Comparison of ENCODE assay signal across 21 cellular contexts in the genomic region with DNA sequence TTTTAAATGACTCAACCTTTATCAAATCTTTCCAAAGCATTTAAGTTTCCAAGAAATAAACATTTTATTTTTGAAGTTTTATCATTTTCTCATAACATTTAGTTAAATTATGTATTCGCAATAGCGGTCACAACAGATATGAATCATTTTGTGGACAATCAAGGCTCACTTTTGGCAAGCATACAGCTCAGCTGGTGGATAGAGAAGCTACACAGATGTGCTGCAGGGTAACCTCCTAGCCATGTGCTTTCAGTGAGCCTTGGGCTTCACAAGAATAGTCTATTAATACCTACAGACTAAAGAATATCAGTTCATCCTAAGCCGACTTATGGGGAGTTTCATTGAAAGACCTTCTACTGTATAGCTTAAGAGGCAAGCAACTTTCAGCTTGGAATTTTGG.
A peak's percentile ranks its signal among the peaks of the same experiment; 100 is the strongest.
DNase-seq lines count a peak whose midpoint lies in the region; ATAC-seq, FAIRE-seq and TF ChIP-seq lines count a peak whose summit lies in the region.
"Had no signal": no experiment of that assay in that cellular context is flagged by ENCODE, and none has a peak within 500 bp of the region (broad histone marks: within the 10 kb centered on the region; RNA-seq: fewer than 3 reads in every experiment).

No MANE protein-coding gene starts in this region.

- SMC1A ChIA-PET in GM12878 (lab: Charles Lee; ENCODE audit: uncharacterized antibody, unreplicated experiment) = no interaction called here

- no peak for ATAC-seq in GM12878
- no peak for ATAC-seq in HG03378 (IDR thresholded peaks at IDR 0.05; ENCODE audit: unreplicated experiment)
- ATAC-seq: GM23338, HCT116 had no signal

- POLR2A ChIA-PET in GM12878 (lab: Charles Lee) = no interaction called here

- H4K20me1 ChIP-seq in GM12878 (ENCODE audit: control insufficient read depth, insufficient read depth) = no peaks in the 10 kb centered on the region
- H4K20me1 ChIP-seq: BLaER1 treated with 17β-estradiol and CSF1 and Interleukin-3, amounts not matched to agents 10 nM and 100 nM had no signal

- FAIRE-seq in GM12878 (lab: Jason Lieb, UNC) = peak; percentile 49
- FAIRE-seq: G401.6, GM12891, GM18507 had no signal

- CTCF ChIA-PET in GM12878 (lab: Yijun Ruan, JAX) = interaction anchor here (0.6 to 1.8 kb wide), 3 partner anchors 12 to 292 kb away, joined by 3 to 8 read pairs (median 3); no protein-coding TSS in a partner anchor

- intact Hi-C loops in GM12878 (cut with micrococcal nuclease; ENCODE audit: unreplicated experiment) = no loop called here

- RAD21 ChIA-PET in GM12878 (lab: Charles Lee; ENCODE audit: unreplicated experiment) = no interaction called here

- H3K4me2 ChIP-seq in GM12878 (ENCODE audit: control insufficient read depth, insufficient read depth) = no peak overlapping the region
- H3K4me2 ChIP-seq: BLaER1 treated with 17β-estradiol and CSF1 and Interleukin-3, amounts not matched to agents 10 nM and 100 nM; GM23338 had no signal

- no peaks in the 10 kb centered on the region for H3K4me1 Mint-ChIP-seq in immature natural killer cell
- H3K4me1 Mint-ChIP-seq: CD14-positive monocyte, GM23338 had no signal

- no peaks in the 10 kb centered on the region for H3K9me3 ChIP-seq in GM12878 (replicated peaks; ENCODE audit: control insufficient read depth, insufficient read depth, low read length)
- H3K9me3 ChIP-seq: BE2C; BLaER1 treated with 17β-estradiol and CSF1 and Interleukin-3, amounts not matched to agents 10 nM and 100 nM; Caco-2 had no signal

- no peaks in the 10 kb centered on the region for H3K4me1 ChIP-seq in GM12878 (ENCODE audit: control insufficient read depth, insufficient read depth, low read length)
- H3K4me1 ChIP-seq: BE2C; BLaER1 treated with 17β-estradiol and CSF1 and Interleukin-3, amounts not matched to agents 10 nM and 100 nM had no signal

- peaks cover 19 to 44% (median 20%) of the 10 kb centered on the region in 3 donors for H3K36me3 Mint-ChIP-seq in immature natural killer cell

- H2AFZ ChIP-seq in GM12878 (ENCODE audit: control insufficient read depth, low read depth, low read length) = no peak overlapping the region
- H2AFZ ChIP-seq: GM23338 had no signal

- H3K27me3 Mint-ChIP-seq in immature natural killer cell (ENCODE audit: low read depth in 3 of 3) = peaks cover 0 to 2% (median 0%) of the 10 kb centered on the region in 3 donors
- H3K27me3 Mint-ChIP-seq: CD4-positive, alpha-beta T cell had no signal

- H3K27ac Mint-ChIP-seq in immature natural killer cell = no peak overlapping the region
- H3K27ac Mint-ChIP-seq: CD14-positive monocyte; CD4-positive, alpha-beta T cell; GM23338; H9 had no signal

- H3K9ac ChIP-seq in GM12878 (ENCODE audit: control insufficient read depth, insufficient read depth, low read length) = no peak overlapping the region
- H3K9ac ChIP-seq: BLaER1 treated with 17β-estradiol and CSF1 and Interleukin-3, amounts not matched to agents 10 nM and 100 nM had no signal

- in situ Hi-C loops in GM12878 (cut with MboI) = no loop called here

- DNase-seq in GM04504 (ENCODE audit: low read depth) = peak; percentile 17
- DNase-seq in GM12878 (ENCODE audit: low read depth, low spot score) = no peak
- DNase-seq in fibroblast of villous mesenchyme (ENCODE audit: low read depth) = peak; percentile 24
- DNase-seq in immature natural killer cell = no peak
- no peak for DNase-seq in HUDEP-2 (lab: John Stamatoyannopoulos, UW; ENCODE audit: unreplicated experiment in 76 of 76)
- no peak for DNase-seq in MV-4-11 (lab: John Stamatoyannopoulos, UW)
- DNase-seq: AML-193; BE2C; Caco-2; CD4-positive, alpha-beta T cell; DMS153; DND-41; H9 had no signal

- no peak overlapping the region for H3K27ac ChIP-seq in GM12878 (ENCODE audit: control insufficient read depth, insufficient read depth)
- H3K27ac ChIP-seq: BLaER1 treated with 17β-estradiol and CSF1 and Interleukin-3, amounts not matched to agents 10 nM and 100 nM had no signal

- TF ChIP-seq CTCF in GM12878 (IDR thresholded peaks at IDR 0.05 in 2 of 3, conservative IDR thresholded peaks at IDR 0.05 in 1 of 3; ENCODE audit: control insufficient read depth in 2 of 3, extremely low read depth in 1 of 3, insufficient read depth in 1 of 3, low read depth in 3 of 3, low read length in 3 of 3) = no peak
- no peak for TF ChIP-seq CTCF in fibroblast of villous mesenchyme (IDR thresholded peaks at IDR 0.05; ENCODE audit: insufficient read depth, low read depth, low read length)

- H3K4me3 ChIP-seq in GM12878 = no peak overlapping the region
- H3K4me3 ChIP-seq in fibroblast of villous mesenchyme (ENCODE audit: low read depth, low read length) = no peak overlapping the region
- H3K4me3 ChIP-seq: BLaER1 treated with 17β-estradiol and CSF1 and Interleukin-3, amounts not matched to agents 10 nM and 100 nM; GM23338 had no signal

- TF ChIP-seq RAD21 in GM12878 (IDR thresholded peaks at IDR 0.05; ENCODE audit: insufficient read depth, low read depth, low read length) = no peak

- H3K36me3 ChIP-seq in GM12878 (ENCODE audit: control insufficient read depth in 2 of 2, insufficient read depth in 2 of 2, low read length in 1 of 2) = peaks cover 0 to 4% of the 10 kb centered on the region in 2 experiments; a peak in 3 of 4 replicates
- H3K36me3 ChIP-seq: BE2C had no signal

- no peak for TF ChIP-seq EP300 in GM12878 (IDR thresholded peaks at IDR 0.05; ENCODE audit: borderline replicate concordance in 1 of 2, control insufficient read depth in 1 of 2, low read depth in 2 of 2, low read length in 2 of 2)

- WGBS in GM12878 (ENCODE audit: insufficient coverage, insufficient replicate concordance, low lambda C conversion rate, missing lambda C conversion rate) = 100% methylated on average over 3 of the region's 3 CpGs

- no peaks in the 10 kb centered on the region for H3K9me3 Mint-ChIP-seq in immature natural killer cell
- H3K9me3 Mint-ChIP-seq: CD14-positive monocyte; CD4-positive, alpha-beta T cell; GM23338; H9 had no signal

- no TSS peak for BruUV-seq in GM12878 (replicated peaks; lab: Mats Ljungman, UMichigan)

- no peak for TF ChIP-seq POLR2A in GM12878 (IDR thresholded peaks at IDR 0.05; ENCODE audit: low read depth, low read length)

- H3K4me3 Mint-ChIP-seq in immature natural killer cell = no peak overlapping the region
- H3K4me3 Mint-ChIP-seq: CD14-positive monocyte; CD4-positive, alpha-beta T cell; GM23338; H9 had no signal

- no peaks in the 10 kb centered on the region for H3K27me3 ChIP-seq in GM12878 (replicated peaks in 1 of 2; ENCODE audit: control insufficient read depth in 2 of 2, insufficient read depth in 2 of 2, low read length in 1 of 2)
- H3K27me3 ChIP-seq: BE2C; BLaER1 treated with 17β-estradiol and CSF1 and Interleukin-3, amounts not matched to agents 10 nM and 100 nM had no signal

- H3K79me2 ChIP-seq in GM12878 (ENCODE audit: control insufficient read depth, insufficient read depth, low read length) = no peaks in the 10 kb centered on the region

TF ChIP-seq in GM12878, 131 proteins besides CTCF, POLR2A, EP300 and RAD21:
- TF ChIP-seq SP1 (IDR thresholded peaks at IDR 0.05; ENCODE audit: low read depth, low read length) (no peak), BCL11A (IDR thresholded peaks at IDR 0.05; ENCODE audit: low read depth, low read length) (no peak), CBX3 (IDR thresholded peaks at IDR 0.05; ENCODE audit: borderline replicate concordance, low read depth) (no peak), MTA3 (IDR thresholded peaks at IDR 0.05; ENCODE audit: borderline replicate concordance, low read length) (no peak)

Comparison
In these comparisons a context has a peak if more than half of its experiments do, and no peak if none do; other contexts are left out.
1. DNase-seq: peak in GM04504 (single experiment) and fibroblast of villous mesenchyme (single experiment); none in GM12878 (single experiment), immature natural killer cell (0 of 3), HUDEP-2 (0 of 76) and MV-4-11 (single experiment).